8 cellular contexts compared by ENCODE assay signal in genomic region chr11:9573054-9573774, GRCh38. TPM values are rescaled to one million over a fixed set of nuclear protein-coding genes. Genes with fewer than 3 reads are reported as not detected.
A peak's percentile ranks its signal among the peaks of the same experiment; 100 is the strongest.
DNase-seq lines count a peak whose midpoint lies in the region; TF ChIP-seq lines count a peak whose summit lies in the region.

Gene WEE1, plus strand, starts transcription at chr11:9573670. Its CDS starts 264 bp downstream, at chr11:9573934.

- H3K27ac ChIP-seq in SJSA1: peak within 1 kb of the TSS; percentile 92

- H2AFZ ChIP-seq in neuron (ENCODE audit: low read depth, low read length): peak within 1 kb of the TSS; percentile 77

- no peaks in the 10 kb centered on the region for H3K27me3 ChIP-seq in SJSA1 (replicated peaks)
- H3K27me3 ChIP-seq in neuron (ENCODE audit: insufficient read depth, low read length): no peaks in the 10 kb centered on the region

- H3K36me3 ChIP-seq in SJSA1: peaks cover 42% of the 10 kb centered on the region
- H3K36me3 ChIP-seq in neuron (ENCODE audit: insufficient read depth, low read length): peaks cover 24% of the 10 kb centered on the region

- no peak for TF ChIP-seq CTCF in HFF-Myc (IDR thresholded peaks at IDR 0.05; ENCODE audit: low read depth, low read length, missing control alignments)

- peak within 1 kb of the TSS; percentile 74 for H3K4me3 ChIP-seq in HFF-Myc (replicated peaks; ENCODE audit: low read depth, low read length)
- H3K4me3 ChIP-seq in SJSA1: peak within 1 kb of the TSS; percentile 93
- H3K4me3 ChIP-seq in neuron (ENCODE audit: low read length): peak within 1 kb of the TSS; percentile 87

- DNase-seq in GM04503 (ENCODE audit: low read depth) (peak; percentile 87), HFF-Myc (ENCODE audit: extremely low read depth, low read depth) (peak; percentile 94), MV-4-11 (lab: John Stamatoyannopoulos, UW) (peak; percentile 97), SJSA1 (ENCODE audit: low read depth in 1 of 2, low spot score in 2 of 2) (peak; percentile 95 to 98), foreskin melanocyte (peak; percentile 96), stromal cell of bone marrow (ENCODE audit: low read depth) (peak; percentile 96)
- peak; percentile 87 to 92 (median 91) for DNase-seq in activated naive CD4-positive, alpha-beta T cell (lab: John Stamatoyannopoulos, UW)

- peaks cover 26% of the 10 kb centered on the region for H3K4me1 ChIP-seq in SJSA1 (replicated peaks)
- H3K4me1 ChIP-seq in neuron (ENCODE audit: insufficient read depth, low read length): peaks cover 42% of the 10 kb centered on the region

- H3K9me3 ChIP-seq in SJSA1 (replicated peaks) (no peaks in the 10 kb centered on the region), neuron (ENCODE audit: low read length) (no peaks in the 10 kb centered on the region)

RNA-seq across cellular contexts. Expression of gene WEE1, which starts in this region (rescaled TPM):
- total RNA-seq in SJSA1 (2014; rRNA removed; shearing (Covaris generic)): 36.1 and 44.3 TPM in 2 replicates

Comparison
In these comparisons a context has a peak if more than half of its experiments do, and no peak if none do; other contexts are left out.
1. Peak in every context shown above with its lines: DNase-seq, H3K4me3 ChIP-seq and H3K27ac ChIP-seq.